In genomic region chr5:132782101-132782500, GRCh38 we compare ENCODE assay signal across 13 cellular contexts. TPM values are rescaled to one million over a fixed set of nuclear protein-coding genes. Genes with fewer than 3 reads are reported as not detected.
A peak's percentile ranks its signal among the peaks of the same experiment; 100 is the strongest.
DNase-seq lines count a peak whose midpoint lies in the region; ATAC-seq and TF ChIP-seq lines count a peak whose summit lies in the region.
"Had no signal": no experiment of that assay in that cellular context is flagged by ENCODE, and none has a peak within 500 bp of the region (broad histone marks: within the 10 kb centered on the region; RNA-seq: fewer than 3 reads in every experiment).

No MANE protein-coding gene starts in this region.

- H3K4me1 ChIP-seq in CD8-positive, alpha-beta T cell (ENCODE audit: insufficient read depth, low read length): peaks cover 14% of the 10 kb centered on the region

- peak overlapping the region; percentile 23 for H3K27ac ChIP-seq in temporal lobe (ENCODE audit: low read depth, low read length)
- no peak overlapping the region for H3K27ac ChIP-seq in CD8-positive, alpha-beta T cell (ENCODE audit: low read depth, low read length)
- H3K27ac ChIP-seq: 22Rv1 had no signal

- TF ChIP-seq CTCF in CD8-positive, alpha-beta T cell (IDR thresholded peaks at IDR 0.05): no peak

- no peaks in the 10 kb centered on the region for H3K36me3 Mint-ChIP-seq in CD8-positive, alpha-beta T cell

- peaks cover 24% of the 10 kb centered on the region for H3K4me1 Mint-ChIP-seq in CD8-positive, alpha-beta T cell (ENCODE audit: low read depth)

- H3K9me3 ChIP-seq in CD8-positive, alpha-beta T cell (ENCODE audit: low read length): no peaks in the 10 kb centered on the region

- no peak overlapping the region for H3K27ac Mint-ChIP-seq in CD8-positive, alpha-beta T cell
- H3K27ac Mint-ChIP-seq: nephron progenitor cell had no signal

- no peaks in the 10 kb centered on the region for H3K36me3 ChIP-seq in CD8-positive, alpha-beta T cell (ENCODE audit: insufficient read depth, low read length)

- H3K27me3 Mint-ChIP-seq in CD8-positive, alpha-beta T cell (ENCODE audit: low read depth): peaks cover 33% of the 10 kb centered on the region

- CTCF ChIA-PET in CD8-positive, alpha-beta T cell (lab: Charles Lee): interaction anchor here (1.0 kb wide), 1 partner anchor 35 kb away, joined by 4 read pairs; the partner anchor contains the start of gene CCNI2

- intact Hi-C loops in CD8-positive, alpha-beta T cell (cut with DNase I, micrococcal nuclease): no loop called here

- no peak overlapping the region for H3K4me3 Mint-ChIP-seq in CD8-positive, alpha-beta T cell
- H3K4me3 Mint-ChIP-seq: nephron progenitor cell had no signal

- H3K27me3 ChIP-seq in CD8-positive, alpha-beta T cell (ENCODE audit: insufficient read depth, low read length): no peaks in the 10 kb centered on the region

- DNase-seq in SIG-M5 treated with dmso at 0.1 percent for 504 hours (lab: John Stamatoyannopoulos, UW; ENCODE audit: unreplicated experiment) (peak; percentile 67), SIG-M5 (lab: John Stamatoyannopoulos, UW) (no peak), fibroblast of peridontal ligament (ENCODE audit: extremely low read depth) (peak; percentile 35)
- DNase-seq in CD8-positive, alpha-beta T cell: no peak
- DNase-seq in stimulated activated naive CD4-positive, alpha-beta T cell treated with Interleukin-2 at 50 U/mL for 16 hours (lab: John Stamatoyannopoulos, UW): no peak
- DNase-seq: cortex of kidney; H7; nephron progenitor cell; stimulated activated CD4-positive, alpha-beta T cell treated with anti-CD3 and anti-CD28 coated beads, Interleukin-2, amount 100 ng/mL, for 24 hours had no signal

- ATAC-seq in SK-N-SH treated with all-trans-retinoic acid at 6 μM for 48 hours (peak; percentile 68), GM18873 (IDR thresholded peaks at IDR 0.05; ENCODE audit: low FRiP score, unreplicated experiment) (no peak)
- ATAC-seq in CD8-positive, alpha-beta T cell: no peak

- H3K9me3 Mint-ChIP-seq in CD8-positive, alpha-beta T cell: no peaks in the 10 kb centered on the region

- H3K4me3 ChIP-seq in CD8-positive, alpha-beta T cell (ENCODE audit: low read depth, low read length): no peak overlapping the region

- POLR2A ChIA-PET in CD8-positive, alpha-beta T cell (lab: Charles Lee): no interaction called here

TF ChIP-seq in SK-N-SH treated with all-trans-retinoic acid at 6 μM for 48 hours, 23 proteins besides CTCF, POLR2A, EP300 and RAD21:
- TF ChIP-seq ZFP3 (CRISPR knock-in tag; IDR thresholded peaks at IDR 0.05) (no peak), RARB (CRISPR knock-in tag; IDR thresholded peaks at IDR 0.05) (no peak), ZFP30 (CRISPR knock-in tag; IDR thresholded peaks at IDR 0.05) (no peak), TCF4 (CRISPR knock-in tag; IDR thresholded peaks at IDR 0.05; ENCODE audit: borderline replicate concordance) (no peak), ISL1 (CRISPR knock-in tag; IDR thresholded peaks at IDR 0.05) (no peak), CSDC2 (CRISPR knock-in tag; IDR thresholded peaks at IDR 0.05) (no peak), ESRRG (CRISPR knock-in tag; IDR thresholded peaks at IDR 0.05) (no peak), ZNF565 (CRISPR knock-in tag; conservative IDR thresholded peaks at IDR 0.05; ENCODE audit: low read depth) (no peak), PPARA (CRISPR knock-in tag; IDR thresholded peaks at IDR 0.05; ENCODE audit: borderline replicate concordance) (no peak), ZNF70 (CRISPR knock-in tag; IDR thresholded peaks at IDR 0.05) (no peak)
- TF ChIP-seq, protein P1, sequence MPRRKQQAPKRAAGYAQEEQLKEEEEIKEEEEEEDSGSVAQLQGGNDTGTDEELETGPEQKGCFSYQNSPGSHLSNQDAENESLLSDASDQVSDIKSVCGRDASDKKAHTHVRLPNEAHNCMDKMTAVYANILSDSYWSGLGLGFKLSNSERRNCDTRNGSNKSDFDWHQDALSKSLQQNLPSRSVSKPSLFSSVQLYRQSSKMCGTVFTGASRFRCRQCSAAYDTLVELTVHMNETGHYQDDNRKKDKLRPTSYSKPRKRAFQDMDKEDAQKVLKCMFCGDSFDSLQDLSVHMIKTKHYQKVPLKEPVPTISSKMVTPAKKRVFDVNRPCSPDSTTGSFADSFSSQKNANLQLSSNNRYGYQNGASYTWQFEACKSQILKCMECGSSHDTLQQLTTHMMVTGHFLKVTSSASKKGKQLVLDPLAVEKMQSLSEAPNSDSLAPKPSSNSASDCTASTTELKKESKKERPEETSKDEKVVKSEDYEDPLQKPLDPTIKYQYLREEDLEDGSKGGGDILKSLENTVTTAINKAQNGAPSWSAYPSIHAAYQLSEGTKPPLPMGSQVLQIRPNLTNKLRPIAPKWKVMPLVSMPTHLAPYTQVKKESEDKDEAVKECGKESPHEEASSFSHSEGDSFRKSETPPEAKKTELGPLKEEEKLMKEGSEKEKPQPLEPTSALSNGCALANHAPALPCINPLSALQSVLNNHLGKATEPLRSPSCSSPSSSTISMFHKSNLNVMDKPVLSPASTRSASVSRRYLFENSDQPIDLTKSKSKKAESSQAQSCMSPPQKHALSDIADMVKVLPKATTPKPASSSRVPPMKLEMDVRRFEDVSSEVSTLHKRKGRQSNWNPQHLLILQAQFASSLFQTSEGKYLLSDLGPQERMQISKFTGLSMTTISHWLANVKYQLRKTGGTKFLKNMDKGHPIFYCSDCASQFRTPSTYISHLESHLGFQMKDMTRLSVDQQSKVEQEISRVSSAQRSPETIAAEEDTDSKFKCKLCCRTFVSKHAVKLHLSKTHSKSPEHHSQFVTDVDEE (CRISPR knock-in tag; IDR thresholded peaks at IDR 0.05): no peak
- TF ChIP-seq, protein P2, sequence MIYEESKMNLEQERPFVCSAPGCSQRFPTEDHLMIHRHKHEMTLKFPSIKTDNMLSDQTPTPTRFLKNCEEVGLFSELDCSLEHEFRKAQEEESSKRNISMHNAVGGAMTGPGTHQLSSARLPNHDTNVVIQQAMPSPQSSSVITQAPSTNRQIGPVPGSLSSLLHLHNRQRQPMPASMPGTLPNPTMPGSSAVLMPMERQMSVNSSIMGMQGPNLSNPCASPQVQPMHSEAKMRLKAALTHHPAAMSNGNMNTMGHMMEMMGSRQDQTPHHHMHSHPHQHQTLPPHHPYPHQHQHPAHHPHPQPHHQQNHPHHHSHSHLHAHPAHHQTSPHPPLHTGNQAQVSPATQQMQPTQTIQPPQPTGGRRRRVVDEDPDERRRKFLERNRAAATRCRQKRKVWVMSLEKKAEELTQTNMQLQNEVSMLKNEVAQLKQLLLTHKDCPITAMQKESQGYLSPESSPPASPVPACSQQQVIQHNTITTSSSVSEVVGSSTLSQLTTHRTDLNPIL (CRISPR knock-in tag; IDR thresholded peaks at IDR 0.05; ENCODE audit: low read depth): no peak

RNA-seq across cellular contexts. Expression of gene SEPTIN8, which starts 5.1 kb away (rescaled TPM):
- 27.3 TPM for total RNA-seq in temporal lobe
- 1 to 10 TPM; 5.3 to 6.8 TPM for total RNA-seq in CD8-positive, alpha-beta T cell

RNA-seq across cellular contexts. Expression of gene SOWAHA, which starts 31.0 kb away (rescaled TPM):
- 4.7 TPM for total RNA-seq in temporal lobe
- not detected for total RNA-seq in CD8-positive, alpha-beta T cell

RNA-seq across cellular contexts. Expression of gene CCNI2, which starts 34.9 kb away (rescaled TPM):
- total RNA-seq in temporal lobe: under 0.01 TPM
- 1 to 10 TPM; 4.4 to 6.3 TPM for total RNA-seq in CD8-positive, alpha-beta T cell

RNA-seq across cellular contexts. Expression of gene KIF3A, which starts 44.8 kb away (rescaled TPM):
- total RNA-seq in temporal lobe: 75.0 TPM
- 10 to 100 TPM; 13.0 to 14.8 TPM for total RNA-seq in CD8-positive, alpha-beta T cell

RNA-seq across cellular contexts. Expression of gene SHROOM1, which starts 48.3 kb away (rescaled TPM):
- total RNA-seq in temporal lobe: 2.2 TPM
- under 1 TPM in 1 of 2 experiments, not detected in 1; 0.38 TPM for total RNA-seq in CD8-positive, alpha-beta T cell

Comparison
In these comparisons a context has a peak if more than half of its experiments do, and no peak if none do; other contexts are left out.
1. DNase-seq: peak in SIG-M5 treated with dmso at 0.1 percent for 504 hours (single experiment) and fibroblast of peridontal ligament (single experiment); none in SIG-M5 (single experiment), CD8-positive, alpha-beta T cell (0 of 7) and stimulated activated naive CD4-positive, alpha-beta T cell treated with Interleukin-2 at 50 U/mL for 16 hours (single experiment).